8 cellular contexts compared by ENCODE assay signal in the genomic region with DNA sequence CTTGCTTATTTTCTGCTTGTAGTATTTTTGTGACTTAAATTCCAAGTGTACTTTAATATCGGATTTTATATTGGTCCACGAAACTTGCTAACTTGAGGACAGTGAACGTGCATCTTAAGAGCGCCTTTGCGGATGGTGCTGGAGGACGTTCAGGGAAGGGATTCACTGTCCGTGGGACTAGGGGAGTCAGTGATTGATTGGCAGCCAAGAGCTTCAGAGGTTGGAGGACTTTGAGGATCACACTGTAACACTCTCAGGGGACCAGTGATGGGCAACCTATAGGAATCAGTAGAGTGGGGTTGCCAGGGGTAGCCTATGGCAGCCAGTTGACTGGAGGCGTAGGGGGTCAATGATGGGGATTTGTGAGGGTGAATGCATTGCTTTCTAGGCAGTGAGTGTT. TPM values are rescaled to one million over a fixed set of nuclear protein-coding genes. Genes with fewer than 3 reads are reported as not detected.
DNase-seq lines count a peak whose midpoint lies in the region; ATAC-seq, FAIRE-seq and TF ChIP-seq lines count a peak whose summit lies in the region.

No MANE protein-coding gene starts in this region.

- H2BK120ac ChIP-seq in neuronal stem cell (ENCODE audit: low read depth, low read length) = no peak overlapping the region

- no peak overlapping the region for H3K23ac ChIP-seq in neuronal stem cell (ENCODE audit: low read depth, low read length, poor library complexity)

- TSS peak; percentile 43 for BruUV-seq in Caco-2 (replicated peaks; lab: Mats Ljungman, UMichigan)

- peaks cover 26% of the 10 kb centered on the region for H3K4me1 ChIP-seq in Caco-2
- peaks cover 19% of the 10 kb centered on the region for H3K4me1 ChIP-seq in OCI-LY3 (ENCODE audit: low read length)
- H3K4me1 ChIP-seq in neuronal stem cell (ENCODE audit: control insufficient read depth in 2 of 2, insufficient read depth in 1 of 2, low read depth in 1 of 2, low read length in 2 of 2) = peaks cover 0 to 6% of the 10 kb centered on the region in 2 donors

- TF ChIP-seq CTCF in Caco-2 (IDR thresholded peaks at IDR 0.05; ENCODE audit: insufficient read depth in 1 of 2, low read depth in 1 of 2, low read length in 1 of 2, severe bottlenecking in 1 of 2, unreplicated experiment in 1 of 2) = no peak
- TF ChIP-seq CTCF in OCI-LY3 (IDR thresholded peaks at IDR 0.05; ENCODE audit: low read depth, low read length) = no peak
- TF ChIP-seq CTCF in epithelial cell of esophagus (IDR thresholded peaks at IDR 0.05; ENCODE audit: insufficient read depth, low read depth, low read length, missing control alignments) = no peak
- TF ChIP-seq CTCF in D721Med (IDR thresholded peaks at IDR 0.05; ENCODE audit: insufficient read depth, missing control alignments) = no peak

- 0 out of 2 replicates have a peak overlapping the region, but pooled peaks have one; percentile 10 for H3K27ac ChIP-seq in OCI-LY3 (ENCODE audit: low read length)
- no peak overlapping the region for H3K27ac ChIP-seq in neuronal stem cell (replicated peaks; ENCODE audit: low read length)

- CTCF ChIA-PET in Caco-2 (lab: Charles Lee) = interaction anchor here (0.6 to 1.1 kb wide), 4 partner anchors 22 to 87 kb away, joined by 3 to 5 read pairs (median 4); no protein-coding TSS in a partner anchor

- no peaks in the 10 kb centered on the region for H3K27me3 Mint-ChIP-seq in Caco-2 (ENCODE audit: insufficient read depth, unreplicated experiment)

- no peak overlapping the region for H3K14ac ChIP-seq in neuronal stem cell (ENCODE audit: low read length)

- no peak overlapping the region for H2BK12ac ChIP-seq in neuronal stem cell (ENCODE audit: low read length)

- H3K4me2 ChIP-seq in OCI-LY3 (ENCODE audit: low read length) = peak overlapping the region; percentile 99
- H3K4me2 ChIP-seq in neuronal stem cell (ENCODE audit: insufficient read depth, low read length, poor library complexity, severe bottlenecking) = peak overlapping the region; percentile 74

- peaks cover 23% of the 10 kb centered on the region for H3K36me3 Mint-ChIP-seq in Caco-2 (ENCODE audit: insufficient read depth, unreplicated experiment)

- no peak overlapping the region for H3K18ac ChIP-seq in neuronal stem cell (ENCODE audit: low read length)

- no peaks in the 10 kb centered on the region for H3K79me1 ChIP-seq in neuronal stem cell (ENCODE audit: low read depth, low read length)

- ATAC-seq in HG03139 (IDR thresholded peaks at IDR 0.05; ENCODE audit: unreplicated experiment) = no peak
- ATAC-seq in HG03460 (IDR thresholded peaks at IDR 0.05; ENCODE audit: unreplicated experiment) = no peak

- no peak overlapping the region for H4K8ac ChIP-seq in neuronal stem cell (ENCODE audit: low read depth, low read length)

- H3K9me3 ChIP-seq in Caco-2 (no peaks in the 10 kb centered on the region), OCI-LY3 (ENCODE audit: insufficient read depth, low read length) (no peaks in the 10 kb centered on the region), neuronal stem cell (replicated peaks in 1 of 2; ENCODE audit: control insufficient read depth in 2 of 2, insufficient read depth in 1 of 2, low read depth in 1 of 2, low read length in 2 of 2) (no peaks in the 10 kb centered on the region)

- DNase-seq in Caco-2 (no peak), epithelial cell of esophagus (ENCODE audit: low read depth) (no peak), neuronal stem cell (ENCODE audit: low spot score) (no peak), activated gamma-delta T cell (lab: John Stamatoyannopoulos, UW) (no peak), D721Med (ENCODE audit: insufficient read length, low spot score) (no peak)

- peaks cover 12% of the 10 kb centered on the region for H3K4me1 Mint-ChIP-seq in Caco-2 (ENCODE audit: low read depth, unreplicated experiment)

- H4K20me1 ChIP-seq in OCI-LY3 (ENCODE audit: insufficient read depth, low read length) = no peaks in the 10 kb centered on the region

- peaks cover 13% of the 10 kb centered on the region for H3K79me2 ChIP-seq in OCI-LY3 (ENCODE audit: low read length)

- peak overlapping the region; percentile 78 for H3K9ac ChIP-seq in OCI-LY3 (ENCODE audit: low read length)
- H3K9ac ChIP-seq in neuronal stem cell (ENCODE audit: low read depth, low read length, poor library complexity) = peak overlapping the region; percentile 46

- peak overlapping the region; percentile 99 for H3K4me3 Mint-ChIP-seq in Caco-2 (ENCODE audit: unreplicated experiment)

- H3K4me3 ChIP-seq in Caco-2 (ENCODE audit: low read depth, low read length) = peak overlapping the region; percentile 65
- H3K4me3 ChIP-seq in OCI-LY3 (ENCODE audit: low read length) = peak overlapping the region; percentile 88
- H3K4me3 ChIP-seq in epithelial cell of esophagus (ENCODE audit: low read length) = peak overlapping the region; percentile 88
- peak overlapping the region; percentile 76 to 82 for H3K4me3 ChIP-seq in neuronal stem cell (ENCODE audit: low read length in 2 of 2)

- no peaks in the 10 kb centered on the region for H3K27me3 ChIP-seq in Caco-2 (replicated peaks; ENCODE audit: control insufficient read depth, insufficient read depth, low read length)
- peaks cover 10% of the 10 kb centered on the region for H3K27me3 ChIP-seq in OCI-LY3 (ENCODE audit: low read depth, low read length)
- H3K27me3 ChIP-seq in neuronal stem cell (ENCODE audit: control insufficient read depth in 3 of 3, insufficient read depth in 3 of 3, low read depth in 1 of 3, low read length in 3 of 3) = peaks cover 0 to 3% (median 0%) of the 10 kb centered on the region in 3 experiments

- H2AFZ ChIP-seq in OCI-LY3 (ENCODE audit: low read depth, low read length) (peak overlapping the region; percentile 100; the same call in 1 of the 2 replicates), neuronal stem cell (ENCODE audit: low read length) (peak overlapping the region; percentile 93)

- WGBS in neuronal stem cell (ENCODE audit: extremely low coverage in 2 of 2, insufficient read length in 2 of 2, insufficient replicate concordance in 1 of 2), 2 donors = no CpG with 5 or more reads among the region's 8 CpGs

- no peak for FAIRE-seq in D721Med (lab: Jason Lieb, UNC)

- no peak overlapping the region for H2AK5ac ChIP-seq in neuronal stem cell (ENCODE audit: low read depth, low read length)

- POLR2A ChIA-PET in Caco-2 (lab: Charles Lee) = interaction anchor here (0.7 kb wide), 1 partner anchor 204 kb away, joined by 4 read pairs; no protein-coding TSS in a partner anchor

- no peaks in the 10 kb centered on the region for H3K36me3 ChIP-seq in Caco-2 (ENCODE audit: control insufficient read depth, insufficient read depth, low read length)
- peaks cover 10% of the 10 kb centered on the region for H3K36me3 ChIP-seq in OCI-LY3 (replicated peaks; ENCODE audit: low read depth, low read length)
- peaks cover 8 to 29% of the 10 kb centered on the region in 2 donors for H3K36me3 ChIP-seq in neuronal stem cell (replicated peaks in 1 of 2; ENCODE audit: control insufficient read depth in 2 of 2, insufficient read depth in 2 of 2, low read length in 2 of 2)

- H2BK15ac ChIP-seq in neuronal stem cell (ENCODE audit: low read length) = no peak overlapping the region

- no peak overlapping the region for H2BK5ac ChIP-seq in neuronal stem cell (ENCODE audit: low read length)

- H3K27ac Mint-ChIP-seq in Caco-2 (ENCODE audit: unreplicated experiment) = peak overlapping the region; percentile 93

- intact Hi-C loops in Caco-2 (cut with micrococcal nuclease; ENCODE audit: unreplicated experiment) = loop anchor here (1.0 kb wide), 1 partner anchor 23 kb away; no protein-coding TSS in a partner anchor

- no peak overlapping the region for H3K4ac ChIP-seq in neuronal stem cell (ENCODE audit: low read length)

- no peaks in the 10 kb centered on the region for H3K9me3 Mint-ChIP-seq in Caco-2 (ENCODE audit: unreplicated experiment)

- H4K91ac ChIP-seq in neuronal stem cell (ENCODE audit: low read depth, low read length, poor library complexity) = no peak overlapping the region

RNA-seq across cellular contexts. Expression of gene ZNF175, which starts 0.5 kb away (rescaled TPM):
- total RNA-seq in Caco-2 (2022) = 8.7 and 11.5 TPM in 2 replicates
- polyA plus RNA-seq in neuronal stem cell (2013, experiment 1 of 2) = 4.0 TPM
- 4.4 TPM for polyA plus RNA-seq in neuronal stem cell (2013, experiment 2 of 2)

RNA-seq across cellular contexts. Expression of gene SIGLEC6, which starts 40.1 kb away (rescaled TPM):
- 10.0 and 14.3 TPM in 2 replicates for total RNA-seq in Caco-2 (2022)
- polyA plus RNA-seq in neuronal stem cell (2013, experiment 1 of 2) = not detected
- not detected for polyA plus RNA-seq in neuronal stem cell (2013, experiment 2 of 2)

RNA-seq across cellular contexts. Expression of gene SIGLEC5, which starts 58.6 kb away (rescaled TPM):
- not detected in 2 replicates for total RNA-seq in Caco-2 (2022)
- polyA plus RNA-seq in neuronal stem cell (2013, experiment 1 of 2) = not detected
- not detected for polyA plus RNA-seq in neuronal stem cell (2013, experiment 2 of 2)
